Comparison of ENCODE assay signal across 15 cellular contexts in the genomic region with DNA sequence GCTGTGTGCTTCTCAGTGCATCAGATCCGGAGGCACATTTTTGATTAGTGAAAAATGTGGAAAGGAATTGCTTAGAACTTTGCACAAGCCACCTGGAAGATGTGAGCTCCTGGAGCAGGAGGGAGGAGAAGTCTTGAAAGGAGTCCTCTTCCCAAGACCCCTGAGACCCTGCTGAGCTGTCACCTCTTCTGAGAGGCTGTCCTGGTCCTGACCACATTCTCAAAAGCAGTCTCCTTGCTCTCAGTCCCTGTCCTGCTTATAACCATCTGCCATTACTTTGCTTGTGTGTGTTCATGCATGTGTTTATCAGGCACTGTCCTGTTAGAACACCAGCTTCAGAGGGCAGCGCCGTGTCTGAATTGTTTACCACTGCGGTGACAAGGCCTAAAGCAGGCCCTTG.
"Had no signal": no experiment of that assay in that cellular context is flagged by ENCODE, and none has a peak within 500 bp of the region (broad histone marks: within the 10 kb centered on the region; RNA-seq: fewer than 3 reads in every experiment).

No MANE protein-coding gene starts in this region.

- H3K4me3 ChIP-seq: coronary artery, gastrocnemius medialis, left ventricle myocardium inferior, pancreas, testis had no signal

- H3K27ac Mint-ChIP-seq: activated T-cell treated with anti-CD3 and anti-CD28 coated beads, Interleukin-2, amount 50 U/mL, for 72 hours; stimulated activated naive CD8-positive, alpha-beta T cell treated with anti-CD3 and anti-CD28 coated beads, Interleukin-15, amount 100 ng/mL, for 72 hours had no signal

- ATAC-seq: activated CD4-positive, CD25-positive, alpha-beta regulatory T cell treated with anti-CD3 and anti-CD28 coated beads, Interleukin-2, amount 50 U/mL, for 24 hours; activated T-cell treated with anti-CD3 and anti-CD28 coated beads, Interleukin-2, amount 50 U/mL, for 72 hours; gastrocnemius medialis; pancreas; stimulated activated naive CD8-positive, alpha-beta T cell treated with anti-CD3 and anti-CD28 coated beads, Interleukin-15, amount 100 ng/mL, for 72 hours had no signal

- H3K27me3 ChIP-seq: gastrocnemius medialis, pancreas, testis had no signal

- H3K9me3 ChIP-seq: gastrocnemius medialis, left ventricle myocardium inferior, pancreas, testis had no signal

- H3K4me3 Mint-ChIP-seq: activated T-cell treated with anti-CD3 and anti-CD28 coated beads, Interleukin-2, amount 50 U/mL, for 72 hours; stimulated activated naive CD8-positive, alpha-beta T cell treated with anti-CD3 and anti-CD28 coated beads, Interleukin-15, amount 100 ng/mL, for 72 hours had no signal

- H3K4me1 ChIP-seq: gastrocnemius medialis, pancreas had no signal

- H3K9me3 Mint-ChIP-seq: activated T-cell treated with anti-CD3 and anti-CD28 coated beads, Interleukin-2, amount 50 U/mL, for 72 hours; stimulated activated naive CD8-positive, alpha-beta T cell treated with anti-CD3 and anti-CD28 coated beads, Interleukin-15, amount 100 ng/mL, for 72 hours had no signal

- H3K27ac ChIP-seq: coronary artery, gastrocnemius medialis, left ventricle myocardium inferior, pancreas had no signal

- DNase-seq: activated CD4-positive, alpha-beta T cell treated with anti-CD3 and anti-CD28 coated beads, Interleukin-2, amount 50 U/mL, for 4 hours; activated T-cell treated with anti-CD3 and anti-CD28 coated beads, Interleukin-2, amount 50 U/mL, for 72 hours; central memory CD4-positive, alpha-beta T cell; effector CD4-positive, alpha-beta T cell; gastrocnemius medialis; left ventricle myocardium inferior; mesenchymal stem cell; pancreas; retina; stimulated activated CD4-positive, alpha-beta T cell treated with anti-CD3 and anti-CD28 coated beads, Interleukin-4, amount 100 ng/mL, for 1 hour; stimulated activated CD8-positive, alpha-beta memory T cell treated with anti-CD3 and anti-CD28 coated beads, Interleukin-4, amount 100 ng/mL, for 48 hours; stimulated activated naive CD8-positive, alpha-beta T cell treated with anti-CD3 and anti-CD28 coated beads, Interleukin-15, amount 100 ng/mL, for 72 hours; testis had no signal
